In genomic region chr12:48968004-48968403, GRCh38 we compare ENCODE assay signal across 23 cellular contexts. TPM values are rescaled to one million over a fixed set of nuclear protein-coding genes. Genes with fewer than 3 reads are reported as not detected.
DNase-seq lines count a peak whose midpoint lies in the region; ATAC-seq, FAIRE-seq and TF ChIP-seq lines count a peak whose summit lies in the region.
"Had no signal": no experiment of that assay in that cellular context is flagged by ENCODE, and none has a peak within 500 bp of the region (broad histone marks: within the 10 kb centered on the region; RNA-seq: fewer than 3 reads in every experiment).

No MANE protein-coding gene starts in this region.

- no peak for FAIRE-seq in H54 (lab: Jason Lieb, UNC)

- H3K9ac ChIP-seq in HUES6 (ENCODE audit: low read length) (peak overlapping the region; percentile 61), endodermal cell (ENCODE audit: extremely low read depth, low read length, poor library complexity, severe bottlenecking) (no peak overlapping the region)
- H3K9ac ChIP-seq: KMS-11, SK-N-SH had no signal

- POLR2A ChIA-PET in activated CD4-positive, alpha-beta T cell treated with anti-CD3 and anti-CD28 coated beads, Interleukin-2, amount 10 ng/mL, durations not matched to agents 7 days and 5 days (lab: Charles Lee) = no interaction called here

- H3K36me3 ChIP-seq in HUES6 (ENCODE audit: control insufficient read depth, insufficient read depth, low read length) = no peaks in the 10 kb centered on the region
- H3K36me3 ChIP-seq in endodermal cell (ENCODE audit: control insufficient read depth, insufficient read depth, low read length) = no peaks in the 10 kb centered on the region

- intact Hi-C loops in posterior vena cava (cut with DNase I) = no loop called here

- no peaks in the 10 kb centered on the region for H3K9me3 Mint-ChIP-seq in endodermal cell
- no peaks in the 10 kb centered on the region for H3K9me3 Mint-ChIP-seq in activated CD4-positive, alpha-beta T cell treated with anti-CD3 and anti-CD28 coated beads, Interleukin-2, amount 10 ng/mL, durations not matched to agents 7 days and 5 days

- WGBS in endodermal cell (ENCODE audit: insufficient coverage in 1 of 2, insufficient read length in 1 of 2), 2 experiments = 49 to 71% methylated on average over 2 to 6 of the region's 6 CpGs

- H3K9me3 ChIP-seq in HUES6 (ENCODE audit: control insufficient read depth, insufficient read depth, low read depth, low read length) = no peaks in the 10 kb centered on the region
- no peaks in the 10 kb centered on the region for H3K9me3 ChIP-seq in endodermal cell (ENCODE audit: control insufficient read depth, low read length)
- H3K9me3 ChIP-seq: SK-N-SH had no signal

- no peak overlapping the region for H3K27ac Mint-ChIP-seq in endodermal cell
- no peak overlapping the region for H3K27ac Mint-ChIP-seq in activated CD4-positive, alpha-beta T cell treated with anti-CD3 and anti-CD28 coated beads, Interleukin-2, amount 10 ng/mL, durations not matched to agents 7 days and 5 days
- H3K27ac Mint-ChIP-seq: T-helper 17 cell had no signal

- H3K4me1 ChIP-seq in HUES6 (ENCODE audit: control insufficient read depth, insufficient read depth, low read length) (peaks cover 67% of the 10 kb centered on the region), endodermal cell (ENCODE audit: control insufficient read depth, insufficient read depth, low read length) (no peaks in the 10 kb centered on the region)

- TF ChIP-seq POLR2A in H54 (IDR thresholded peaks at IDR 0.05; ENCODE audit: low read depth, low read length) = no peak

- no peak for ATAC-seq in SK-N-SH treated with all-trans-retinoic acid at 6 μM for 48 hours
- ATAC-seq in HG03342 (IDR thresholded peaks at IDR 0.05; ENCODE audit: unreplicated experiment) = no peak
- ATAC-seq: HCT116, T-helper 17 cell had no signal

- no peak overlapping the region; the same call in 1 of the 2 replicates for H3K27ac ChIP-seq in HUES6 (ENCODE audit: low read depth, low read length)
- H3K27ac ChIP-seq in endodermal cell (ENCODE audit: low read depth, low read length) = no peak overlapping the region

- 0 out of 2 replicates have a peak overlapping the region, but pooled peaks have one; percentile 5 for H3K4me3 ChIP-seq in HUES6 (ENCODE audit: low read depth, low read length)
- H3K4me3 ChIP-seq in endodermal cell (ENCODE audit: low read length) = no peak overlapping the region

- no peak for TF ChIP-seq CTCF in endodermal cell (conservative IDR thresholded peaks at IDR 0.05)

- no peak overlapping the region for H3K4me3 Mint-ChIP-seq in endodermal cell
- no peak overlapping the region for H3K4me3 Mint-ChIP-seq in activated CD4-positive, alpha-beta T cell treated with anti-CD3 and anti-CD28 coated beads, Interleukin-2, amount 10 ng/mL, durations not matched to agents 7 days and 5 days
- H3K4me3 Mint-ChIP-seq: T-helper 17 cell had no signal

- peaks cover 60% of the 10 kb centered on the region for H3K27me3 Mint-ChIP-seq in endodermal cell (ENCODE audit: insufficient read depth)
- peaks cover 62% of the 10 kb centered on the region for H3K27me3 Mint-ChIP-seq in activated CD4-positive, alpha-beta T cell treated with anti-CD3 and anti-CD28 coated beads, Interleukin-2, amount 10 ng/mL, durations not matched to agents 7 days and 5 days

- peaks cover 51% of the 10 kb centered on the region for H3K27me3 ChIP-seq in HUES6 (ENCODE audit: control insufficient read depth, insufficient read depth, low read length)
- peaks cover 55% of the 10 kb centered on the region for H3K27me3 ChIP-seq in endodermal cell (ENCODE audit: control insufficient read depth, insufficient read depth, low read length, poor library complexity, severe bottlenecking)

- DNase-seq in H54 (ENCODE audit: insufficient read length, low spot score) (peak; percentile 20), endodermal cell (peak; percentile 73), posterior vena cava (ENCODE audit: low spot score) (peak; percentile 66)
- no peak for DNase-seq in activated CD4-positive, alpha-beta T cell treated with anti-CD3 and anti-CD28 coated beads, Interleukin-2, amount 10 ng/mL, durations not matched to agents 7 days and 5 days
- DNase-seq: Calu3, DMS153, IMR-90, NCI-H1048, NCI-H1417, NCI-H1694, NCI-H2029 treated with DMSO at 0.1 percent for 48 hours, NCI-H2227 treated with DMSO at 0.1 percent for 48 hours, NCI-H526 treated with DMSO at 0.1 percent for 48 hours, T-helper 17 cell had no signal

- CTCF ChIA-PET in activated CD4-positive, alpha-beta T cell treated with anti-CD3 and anti-CD28 coated beads, Interleukin-2, amount 10 ng/mL, durations not matched to agents 7 days and 5 days (lab: Charles Lee) = interaction anchor here (0.5 to 11.7 kb wide), 9 partner anchors 11 to 186 kb away, joined by 3 to 84 read pairs (median 5); partner anchors contain the start of genes ARF3, DDX23 and WNT1

- no peaks in the 10 kb centered on the region for H3K36me3 Mint-ChIP-seq in endodermal cell (ENCODE audit: low read depth)
- no peaks in the 10 kb centered on the region for H3K36me3 Mint-ChIP-seq in activated CD4-positive, alpha-beta T cell treated with anti-CD3 and anti-CD28 coated beads, Interleukin-2, amount 10 ng/mL, durations not matched to agents 7 days and 5 days (ENCODE audit: low read depth)

- peaks cover 20% of the 10 kb centered on the region for H3K4me1 Mint-ChIP-seq in endodermal cell
- H3K4me1 Mint-ChIP-seq in activated CD4-positive, alpha-beta T cell treated with anti-CD3 and anti-CD28 coated beads, Interleukin-2, amount 10 ng/mL, durations not matched to agents 7 days and 5 days = peaks cover 16% of the 10 kb centered on the region

TF ChIP-seq in SK-N-SH treated with all-trans-retinoic acid at 6 μM for 48 hours, 23 proteins besides CTCF, POLR2A, EP300 and RAD21 (continues in another document):
- TF ChIP-seq ZNF70 (CRISPR knock-in tag; IDR thresholded peaks at IDR 0.05) = no peak
- TF ChIP-seq TOX (CRISPR knock-in tag; IDR thresholded peaks at IDR 0.05; ENCODE audit: borderline replicate concordance) = no peak
- no peak for TF ChIP-seq PATZ1 (CRISPR knock-in tag; IDR thresholded peaks at IDR 0.05; ENCODE audit: borderline replicate concordance)
- TF ChIP-seq POU6F1 (CRISPR knock-in tag; IDR thresholded peaks at IDR 0.05; ENCODE audit: borderline replicate concordance, low read depth) = no peak
- no peak for TF ChIP-seq ARNTL (CRISPR knock-in tag; IDR thresholded peaks at IDR 0.05; ENCODE audit: borderline replicate concordance, low read depth)
- TF ChIP-seq OSR1 (CRISPR knock-in tag; IDR thresholded peaks at IDR 0.05) = no peak

RNA-seq across cellular contexts. Expression of gene WNT10B, which starts 3.5 kb away (rescaled TPM):
- total RNA-seq in endodermal cell (under 1 TPM; 0.20 to 0.29 TPM), posterior vena cava (1 to 10 TPM in 1 of 2 donors, under 1 TPM in 1; 0.33 to 4.0 TPM)
- polyA plus RNA-seq in endodermal cell (2013, experiment 1 of 2) = 10.8 TPM
- 7.3 TPM for polyA plus RNA-seq in endodermal cell (2013, experiment 2 of 2)
- total RNA-seq in activated CD4-positive, alpha-beta T cell treated with anti-CD3 and anti-CD28 coated beads, Interleukin-2, amount 10 ng/mL, durations not matched to agents 7 days and 5 days = under 1 TPM; 0.52 to 0.99 TPM
- total RNA-seq: Calu3 had no signal

RNA-seq across cellular contexts. Expression of gene WNT1, which starts 10.1 kb away (rescaled TPM):
- total RNA-seq in endodermal cell (not detected), posterior vena cava (not detected)
- polyA plus RNA-seq in endodermal cell (2013, experiment 1 of 2) = 31.2 TPM
- polyA plus RNA-seq in endodermal cell (2013, experiment 2 of 2) = 22.4 TPM
- under 1 TPM; 0.17 to 0.29 TPM for total RNA-seq in activated CD4-positive, alpha-beta T cell treated with anti-CD3 and anti-CD28 coated beads, Interleukin-2, amount 10 ng/mL, durations not matched to agents 7 days and 5 days
- total RNA-seq: Calu3, HT-29, IMR-90, NCI-H460 had no signal
- polyA plus RNA-seq: BJ, IMR-90, SK-N-SH had no signal

RNA-seq across cellular contexts. Expression of gene ARF3, which starts 10.7 kb away (rescaled TPM):
- 100 to 1,000 TPM; 237 to 288 TPM for total RNA-seq in endodermal cell
- polyA plus RNA-seq in endodermal cell (2013, experiment 1 of 2) = 112 TPM
- 102 TPM for polyA plus RNA-seq in endodermal cell (2013, experiment 2 of 2)
- total RNA-seq in posterior vena cava = 100 to 1,000 TPM; 127 to 130 TPM
- total RNA-seq in activated CD4-positive, alpha-beta T cell treated with anti-CD3 and anti-CD28 coated beads, Interleukin-2, amount 10 ng/mL, durations not matched to agents 7 days and 5 days = 100 to 1,000 TPM in 1 of 2 experiments, 10 to 100 TPM in 1; 89.6 to 114 TPM

RNA-seq across cellular contexts. Expression of gene DDN, which starts 31.2 kb away (rescaled TPM):
- total RNA-seq in endodermal cell = under 1 TPM; 0.31 to 0.33 TPM
- 1.2 TPM for polyA plus RNA-seq in endodermal cell (2013, experiment 1 of 2)
- polyA plus RNA-seq in endodermal cell (2013, experiment 2 of 2) = 0.79 TPM
- not detected for total RNA-seq in posterior vena cava
- under 1 TPM; 0.10 to 0.17 TPM for total RNA-seq in activated CD4-positive, alpha-beta T cell treated with anti-CD3 and anti-CD28 coated beads, Interleukin-2, amount 10 ng/mL, durations not matched to agents 7 days and 5 days

RNA-seq across cellular contexts. Expression of gene FKBP11, which starts 42.7 kb away (rescaled TPM):
- total RNA-seq in endodermal cell (10 to 100 TPM; 30.1 to 30.7 TPM), posterior vena cava (10 to 100 TPM; 26.9 to 34.2 TPM)
- polyA plus RNA-seq in endodermal cell (2013, experiment 1 of 2) = 17.4 TPM
- polyA plus RNA-seq in endodermal cell (2013, experiment 2 of 2) = 17.0 TPM
- total RNA-seq in activated CD4-positive, alpha-beta T cell treated with anti-CD3 and anti-CD28 coated beads, Interleukin-2, amount 10 ng/mL, durations not matched to agents 7 days and 5 days = 10 to 100 TPM; 44.2 to 45.6 TPM
